38 cellular contexts compared by ENCODE assay signal in genomic region chr2:52765735-52766134, GRCh38.
"Had no signal": no experiment of that assay in that cellular context is flagged by ENCODE, and none has a peak within 500 bp of the region (broad histone marks: within the 10 kb centered on the region; RNA-seq: fewer than 3 reads in every experiment).

No MANE protein-coding gene starts in this region.

- ATAC-seq: activated naive CD4-positive, alpha-beta T cell treated with anti-CD3 and anti-CD28 coated beads, Interleukin-2, amount 50 U/mL, for 72 hours; activated naive CD8-positive, alpha-beta T cell treated with anti-CD3 and anti-CD28 coated beads, Interleukin-2, amount 50 U/mL, for 24 hours; activated T-cell treated with anti-CD3 and anti-CD28 coated beads, Interleukin-2, amount 50 U/mL, for 4 hours; activated T-cell treated with anti-CD3 and anti-CD28 coated beads, Interleukin-2, amount 50 U/mL, for 72 hours; activated T-helper 17 cell treated with anti-CD3 and anti-CD28 coated beads, Interleukin-2, amount 50 U/mL, for 72 hours; body of pancreas had no signal

- H3K27me3 Mint-ChIP-seq: activated naive CD4-positive, alpha-beta T cell treated with anti-CD3 and anti-CD28 coated beads, Interleukin-2, amount 10 ng/mL, durations not matched to agents 7 days and 5 days; activated naive CD4-positive, alpha-beta T cell treated with anti-CD3 and anti-CD28 coated beads, Interleukin-2, amount 50 U/mL, for 24 hours; activated naive CD8-positive, alpha-beta T cell; activated naive CD8-positive, alpha-beta T cell treated with anti-CD3 and anti-CD28 coated beads for 36 hours; activated naive CD8-positive, alpha-beta T cell treated with anti-CD3 and anti-CD28 coated beads, Interleukin-2, amount 10 ng/mL, durations not matched to agents 7 days and 5 days; activated naive CD8-positive, alpha-beta T cell treated with anti-CD3 and anti-CD28 coated beads, Interleukin-2, amount 50 U/mL, for 24 hours; activated T-cell treated with anti-CD3 and anti-CD28 coated beads, Interleukin-2, amount 50 U/mL, for 24 hours; central memory CD8-positive, alpha-beta T cell had no signal

- H3K4me3 ChIP-seq: adrenal gland, ascending aorta, body of pancreas, breast epithelium, cardiac muscle cell had no signal

- H3K4me1 ChIP-seq: adrenal gland, ascending aorta, body of pancreas, breast epithelium had no signal

- H3K36me3 ChIP-seq: adrenal gland, ascending aorta, brain microvascular endothelial cell, breast epithelium, cardiac muscle cell had no signal

- H3K36me3 Mint-ChIP-seq: activated naive CD4-positive, alpha-beta T cell treated with anti-CD3 and anti-CD28 coated beads, Interleukin-2, amount 10 ng/mL, durations not matched to agents 7 days and 5 days; activated naive CD4-positive, alpha-beta T cell treated with anti-CD3 and anti-CD28 coated beads, Interleukin-2, amount 50 U/mL, for 24 hours; activated naive CD8-positive, alpha-beta T cell; activated naive CD8-positive, alpha-beta T cell treated with anti-CD3 and anti-CD28 coated beads for 36 hours; activated naive CD8-positive, alpha-beta T cell treated with anti-CD3 and anti-CD28 coated beads, Interleukin-2, amount 10 ng/mL, durations not matched to agents 7 days and 5 days; brain had no signal

- H3K27me3 ChIP-seq: adrenal gland, ascending aorta, body of pancreas, brain microvascular endothelial cell, breast epithelium, cardiac muscle cell had no signal

- H3K27ac ChIP-seq: adrenal gland, ascending aorta, body of pancreas, brain microvascular endothelial cell, breast epithelium, cardiac muscle cell had no signal

- DNase-seq: activated effector memory CD4-positive, alpha-beta T cell treated with anti-CD3 and anti-CD28 coated beads, Interleukin-2, amount 50 U/mL, for 16 hours; activated effector memory CD4-positive, alpha-beta T cell treated with Interleukin-2 at 50 U/mL for 16 hours; activated gamma-delta T cell; activated gamma-delta T cell treated with Interleukin-2 at 50 U/mL for 16 hours; activated naive CD4-positive, alpha-beta T cell; activated naive CD4-positive, alpha-beta T cell treated with anti-CD3 and anti-CD28 coated beads for 36 hours; activated naive CD4-positive, alpha-beta T cell treated with anti-CD3 and anti-CD28 coated beads, Interleukin-2, amount 10 ng/mL, durations not matched to agents 7 days and 5 days; activated naive CD4-positive, alpha-beta T cell treated with anti-CD3 and anti-CD28 coated beads, Interleukin-2, amount 50 U/mL, for 16 hours; activated naive CD4-positive, alpha-beta T cell treated with Interleukin-2 at 50 U/mL for 16 hours; activated naive CD8-positive, alpha-beta T cell treated with anti-CD3 and anti-CD28 coated beads for 36 hours; activated naive CD8-positive, alpha-beta T cell treated with anti-CD3 and anti-CD28 coated beads, Interleukin-2, amount 10 ng/mL, durations not matched to agents 7 days and 5 days; activated naive CD8-positive, alpha-beta T cell treated with anti-CD3 and anti-CD28 coated beads, Interleukin-2, amount 50 U/mL, for 24 hours; activated T-cell treated with anti-CD3 and anti-CD28 coated beads, Interleukin-2, amount 50 U/mL, for 1 hour; activated T-cell treated with anti-CD3 and anti-CD28 coated beads, Interleukin-2, amount 50 U/mL, for 24 hours; activated T-cell treated with anti-CD3 and anti-CD28 coated beads, Interleukin-2, amount 50 U/mL, for 4 hours; activated T-cell treated with anti-CD3 and anti-CD28 coated beads, Interleukin-2, amount 50 U/mL, for 48 hours; activated T-cell treated with anti-CD3 and anti-CD28 coated beads, Interleukin-2, amount 50 U/mL, for 72 hours; adrenal gland; amniotic stem cell; amygdala; anterior cingulate cortex; aorta; body of pancreas; brain microvascular endothelial cell; caudate nucleus; central memory CD4-positive, alpha-beta T cell; cerebellar nuclear complex had no signal

- H3K4me1 Mint-ChIP-seq: activated naive CD4-positive, alpha-beta T cell treated with anti-CD3 and anti-CD28 coated beads, Interleukin-2, amount 10 ng/mL, durations not matched to agents 7 days and 5 days; activated naive CD4-positive, alpha-beta T cell treated with anti-CD3 and anti-CD28 coated beads, Interleukin-2, amount 50 U/mL, for 24 hours; activated naive CD8-positive, alpha-beta T cell treated with anti-CD3 and anti-CD28 coated beads for 36 hours; activated naive CD8-positive, alpha-beta T cell treated with anti-CD3 and anti-CD28 coated beads, Interleukin-2, amount 10 ng/mL, durations not matched to agents 7 days and 5 days; activated naive CD8-positive, alpha-beta T cell treated with anti-CD3 and anti-CD28 coated beads, Interleukin-2, amount 50 U/mL, for 24 hours; activated T-helper 17 cell treated with anti-CD3 and anti-CD28 coated beads, Interleukin-2, amount 50 U/mL, for 72 hours; brain; central memory CD8-positive, alpha-beta T cell had no signal

- H3K9me3 ChIP-seq: adrenal gland, ascending aorta, breast epithelium had no signal

- H3K4me3 Mint-ChIP-seq: activated naive CD4-positive, alpha-beta T cell treated with anti-CD3 and anti-CD28 coated beads for 36 hours; activated naive CD4-positive, alpha-beta T cell treated with anti-CD3 and anti-CD28 coated beads, Interleukin-2, amount 10 ng/mL, durations not matched to agents 7 days and 5 days; activated naive CD4-positive, alpha-beta T cell treated with anti-CD3 and anti-CD28 coated beads, Interleukin-2, amount 50 U/mL, for 24 hours; activated naive CD8-positive, alpha-beta T cell; activated naive CD8-positive, alpha-beta T cell treated with anti-CD3 and anti-CD28 coated beads for 36 hours; activated naive CD8-positive, alpha-beta T cell treated with anti-CD3 and anti-CD28 coated beads, Interleukin-2, amount 10 ng/mL, durations not matched to agents 7 days and 5 days; activated naive CD8-positive, alpha-beta T cell treated with anti-CD3 and anti-CD28 coated beads, Interleukin-2, amount 50 U/mL, for 24 hours; activated T-cell treated with anti-CD3 and anti-CD28 coated beads, Interleukin-2, amount 50 U/mL, for 24 hours; activated T-cell treated with anti-CD3 and anti-CD28 coated beads, Interleukin-2, amount 50 U/mL, for 4 hours; activated T-cell treated with anti-CD3 and anti-CD28 coated beads, Interleukin-2, amount 50 U/mL, for 72 hours; activated T-helper 1 cell treated with anti-CD3 and anti-CD28 coated beads, Interleukin-12 subunit alpha, Interleukin-12 subunit beta, Interleukin-2, Interleukin-4 antibody, amounts not matched to agents 30 ng/mL and 10 ng/mL and 1 ng/mL, durations not matched to agents 14 hours and 24 hours and 36 hours; activated T-helper 17 cell treated with anti-CD3 and anti-CD28 coated beads, Interleukin-2, amount 50 U/mL, for 72 hours; brain; central memory CD8-positive, alpha-beta T cell had no signal

- H3K27ac Mint-ChIP-seq: activated naive CD4-positive, alpha-beta T cell treated with anti-CD3 and anti-CD28 coated beads for 36 hours; activated naive CD4-positive, alpha-beta T cell treated with anti-CD3 and anti-CD28 coated beads, Interleukin-2, amount 10 ng/mL, durations not matched to agents 7 days and 5 days; activated naive CD4-positive, alpha-beta T cell treated with anti-CD3 and anti-CD28 coated beads, Interleukin-2, amount 50 U/mL, for 24 hours; activated naive CD4-positive, alpha-beta T cell treated with anti-CD3 and anti-CD28 coated beads, Interleukin-2, amount 50 U/mL, for 72 hours; activated naive CD8-positive, alpha-beta T cell; activated naive CD8-positive, alpha-beta T cell treated with anti-CD3 and anti-CD28 coated beads for 36 hours; activated naive CD8-positive, alpha-beta T cell treated with anti-CD3 and anti-CD28 coated beads, Interleukin-2, amount 10 ng/mL, durations not matched to agents 7 days and 5 days; activated naive CD8-positive, alpha-beta T cell treated with anti-CD3 and anti-CD28 coated beads, Interleukin-2, amount 50 U/mL, for 24 hours; activated T-cell treated with anti-CD3 and anti-CD28 coated beads, Interleukin-2, amount 50 U/mL, for 24 hours; activated T-cell treated with anti-CD3 and anti-CD28 coated beads, Interleukin-2, amount 50 U/mL, for 72 hours; activated T-helper 1 cell treated with anti-CD3 and anti-CD28 coated beads, Interleukin-12 subunit alpha, Interleukin-12 subunit beta, Interleukin-2, Interleukin-4 antibody, amounts not matched to agents 30 ng/mL and 10 ng/mL and 1 ng/mL, durations not matched to agents 14 hours and 24 hours and 36 hours; activated T-helper 17 cell treated with anti-CD3 and anti-CD28 coated beads, Interleukin-2, amount 50 U/mL, for 72 hours; activated T-helper 2 cell treated with anti-CD3 and anti-CD28 coated beads, Interferon-gamma antibody, Interleukin-2, Interleukin-4, amounts not matched to agents 10 μg/mL and 5 μg/mL and 100 μg/mL, durations not matched to agents 14 hours and 24 hours and 36 hours; brain had no signal
